15 cellular contexts compared by ENCODE assay signal in the genomic region with DNA sequence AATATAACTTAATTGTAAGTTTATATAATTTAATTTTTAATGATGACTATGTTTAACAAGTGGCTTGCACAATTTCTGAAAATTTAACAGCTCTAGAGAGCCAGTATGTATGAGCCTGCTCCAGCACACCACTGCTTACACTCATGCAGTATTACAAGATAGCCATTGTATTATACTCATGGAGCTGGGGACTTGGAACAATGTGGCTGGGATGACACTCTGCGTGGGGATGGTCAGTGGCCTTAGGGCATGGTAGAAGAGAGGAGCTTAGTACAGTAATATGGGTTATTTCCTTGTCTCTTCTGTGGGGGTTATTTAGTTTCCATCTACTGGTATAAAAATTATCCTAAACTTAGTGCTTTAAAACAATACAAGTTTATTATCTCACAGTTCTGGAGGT. TPM values are rescaled to one million over a fixed set of nuclear protein-coding genes. Genes with fewer than 3 reads are reported as not detected.
DNase-seq lines count a peak whose midpoint lies in the region; TF ChIP-seq lines count a peak whose summit lies in the region.
"Had no signal": no experiment of that assay in that cellular context is flagged by ENCODE, and none has a peak within 500 bp of the region (broad histone marks: within the 10 kb centered on the region; RNA-seq: fewer than 3 reads in every experiment).

No MANE protein-coding gene starts in this region.

- H3K79me2 ChIP-seq in osteoblast (ENCODE audit: insufficient read depth, low read length): no peaks in the 10 kb centered on the region

- POLR2A ChIA-PET in GM10248 (lab: Yijun Ruan, JAX): no interaction called here

- H3K27ac ChIP-seq in caudate nucleus (ENCODE audit: low read depth, low read length): peak overlapping the region; percentile 39
- H3K27ac ChIP-seq in osteoblast (ENCODE audit: low read depth, low read length): no peak overlapping the region
- H3K27ac ChIP-seq: 22Rv1, BLaER1 had no signal

- H2AFZ ChIP-seq in osteoblast (ENCODE audit: low read length): no peak overlapping the region

- no peaks in the 10 kb centered on the region for H3K36me3 ChIP-seq in osteoblast (ENCODE audit: insufficient read depth, low read length)
- H3K36me3 ChIP-seq: BLaER1, HAP-1 had no signal

- CTCF ChIA-PET in GM10248 (lab: Yijun Ruan, JAX): interaction anchor here (0.7 to 2.6 kb wide), 9 partner anchors 8 to 568 kb away, joined by 3 to 13 read pairs (median 3); no protein-coding TSS in a partner anchor

- H3K4me1 ChIP-seq in osteoblast (ENCODE audit: insufficient read depth, low read length): peaks cover 5% of the 10 kb centered on the region

- intact Hi-C loops in head of caudate nucleus (cut with DNase I): no loop called here

- no peak overlapping the region for H3K4me2 ChIP-seq in osteoblast (ENCODE audit: insufficient read depth, low read length)
- H3K4me2 ChIP-seq: BLaER1 had no signal

- DNase-seq in Ammon's horn (ENCODE audit: low spot score): peak; percentile 71
- DNase-seq in caudate nucleus (lab: John Stamatoyannopoulos, UW): peak in 22 of 61 donors; percentile 5 to 50 (median 26)
- peak in 27 of 42 donors; percentile 21 to 73 (median 52) for DNase-seq in head of caudate nucleus
- peak in 30 of 56 donors; percentile 6 to 54 (median 25) for DNase-seq in nucleus accumbens (lab: John Stamatoyannopoulos, UW)
- DNase-seq in osteoblast (ENCODE audit: insufficient read length, low spot score, missing footprints): no peak
- no peak for DNase-seq in GM03348 (ENCODE audit: low spot score)
- no peak for DNase-seq in NCI-H1417 treated with DMSO at 0.1 percent for 48 hours (lab: John Stamatoyannopoulos, UW)
- no peak for DNase-seq in GM10248 (ENCODE audit: extremely low spot score)
- DNase-seq: CD4-positive, CD25-positive, alpha-beta regulatory T cell; DMS153; DMS79 treated with DMSO at 0.1 percent for 48 hours; EL had no signal

- no peaks in the 10 kb centered on the region for H3K27me3 ChIP-seq in osteoblast (ENCODE audit: insufficient read depth, low read length)
- H3K27me3 ChIP-seq: BLaER1 had no signal

- TF ChIP-seq CTCF in osteoblast (IDR thresholded peaks at IDR 0.05; ENCODE audit: extremely low read depth, low read depth, low read length): no peak
- TF ChIP-seq CTCF in GM10248 (IDR thresholded peaks at IDR 0.05; ENCODE audit: control extremely low read depth, extremely low read depth, low read depth, missing control alignments): no peak

- H4K20me1 ChIP-seq in osteoblast (ENCODE audit: insufficient read depth, low read length): no peaks in the 10 kb centered on the region
- H4K20me1 ChIP-seq: BLaER1 had no signal

- no peaks in the 10 kb centered on the region for H3K9me3 ChIP-seq in osteoblast (ENCODE audit: low read depth, low read length)
- H3K9me3 ChIP-seq: BLaER1, HAP-1 had no signal

- H3K4me3 ChIP-seq in osteoblast (ENCODE audit: insufficient read depth, low read length): no peak overlapping the region
- H3K4me3 ChIP-seq: BLaER1, HAP-1 had no signal

RNA-seq across cellular contexts. Expression of a gene that starts 15.7 kb away (rescaled TPM):
- total RNA-seq in osteoblast: 14.5 and 19.2 TPM in 2 replicates

Comparison
In these comparisons a context has a peak if more than half of its experiments do, and no peak if none do; other contexts are left out.
1. DNase-seq: peak in Ammon's horn (single experiment), head of caudate nucleus (27 of 42) and nucleus accumbens (30 of 56); none in osteoblast (single experiment), GM03348 (single experiment), NCI-H1417 treated with DMSO at 0.1 percent for 48 hours (single experiment) and GM10248 (single experiment).